ENCODE assay signal across 35 cellular contexts in genomic region chr10:5338010-5338409, GRCh38. TPM values are rescaled to one million over a fixed set of nuclear protein-coding genes. Genes with fewer than 3 reads are reported as not detected.
"Had no signal": no experiment of that assay in that cellular context is flagged by ENCODE, and none has a peak within 500 bp of the region (broad histone marks: within the 10 kb centered on the region; RNA-seq: fewer than 3 reads in every experiment).

No MANE protein-coding gene starts in this region.

- H2AFZ ChIP-seq: neural progenitor cell, parathyroid adenoma had no signal

- H3K9me3 Mint-ChIP-seq: natural killer cell had no signal

- H3K4me1 ChIP-seq: neural progenitor cell, parathyroid adenoma, psoas muscle, suprapubic skin, testis, tibial artery, transverse colon, upper lobe of right lung, uterus had no signal

- ATAC-seq: natural killer cell; psoas muscle; right cardiac atrium; sciatic nerve; stimulated activated memory B cell treated with anti-CD40 and anti-IgM and Interleukin-4, amounts not matched to agents 10 μg/mL and 1 μg/mL and 100 μg/mL, for 72 hours; stimulated activated naive CD8-positive, alpha-beta T cell treated with anti-CD3 and anti-CD28 coated beads, Interleukin-15, amount 100 ng/mL, for 72 hours; stimulated activated naive CD8-positive, alpha-beta T cell treated with anti-CD3 and anti-CD28 coated beads, Interleukin-15, Interleukin-2, amounts not matched to agents 100 U/mL and 50 U/mL, for 24 hours; upper lobe of right lung had no signal

- H3K9ac ChIP-seq: neural progenitor cell, parathyroid adenoma had no signal

- H3K27ac Mint-ChIP-seq: nephron; neural progenitor cell; progenitor cell of endocrine pancreas; stimulated activated memory B cell treated with anti-CD40 and anti-IgM and Interleukin-4, amounts not matched to agents 10 μg/mL and 1 μg/mL and 100 μg/mL, for 72 hours; stimulated activated naive CD8-positive, alpha-beta T cell treated with anti-CD3 and anti-CD28 coated beads, Interleukin-15, amount 100 ng/mL, for 72 hours; type B pancreatic cell had no signal

- H3K36me3 ChIP-seq: neural progenitor cell, ovary, spleen, suprapubic skin, tibial artery, transverse colon, upper lobe of right lung, uterus had no signal

- H3K27me3 ChIP-seq: neural progenitor cell, ovary, testis, transverse colon, upper lobe of right lung, uterus had no signal

- H3K79me2 ChIP-seq: parathyroid adenoma had no signal

- H3K4me3 ChIP-seq: neural progenitor cell, ovary, psoas muscle, skin epidermis, smooth muscle cell, spleen, suprapubic skin, testis, tibial artery, transverse colon, upper lobe of right lung, uterus had no signal

- H3K4me2 ChIP-seq: neural progenitor cell, smooth muscle cell had no signal

- H3K4me1 Mint-ChIP-seq: nephron; stimulated activated memory B cell treated with anti-CD40 and anti-IgM and Interleukin-4, amounts not matched to agents 10 μg/mL and 1 μg/mL and 100 μg/mL, for 72 hours; stimulated activated naive CD8-positive, alpha-beta T cell treated with anti-CD3 and anti-CD28 coated beads, Interleukin-15, amount 100 ng/mL, for 72 hours had no signal

- H3K27ac ChIP-seq: neural progenitor cell, ovary, parathyroid adenoma, psoas muscle, skin epidermis, spleen, suprapubic skin, testis, tibial artery, transverse colon, upper lobe of right lung, uterus had no signal

- H3K36me3 Mint-ChIP-seq: natural killer cell; neural progenitor cell; stimulated activated memory B cell treated with anti-CD40 and anti-IgM and Interleukin-4, amounts not matched to agents 10 μg/mL and 1 μg/mL and 100 μg/mL, for 72 hours; type B pancreatic cell had no signal

- H3K9me3 ChIP-seq: ovary, psoas muscle, spleen, suprapubic skin, testis, tibial artery, transverse colon, upper lobe of right lung, uterus had no signal

- DNase-seq: natural killer cell; occipital lobe; ovary; posterior cingulate gyrus; psoas muscle; right cardiac atrium; spleen; stimulated activated CD4-positive, alpha-beta T cell treated with anti-CD3 and anti-CD28 coated beads, Interleukin-12 subunit alpha, Interleukin-12 subunit beta, amount 100 ng/mL, for 4 hours; stimulated activated CD4-positive, alpha-beta T cell treated with anti-CD3 and anti-CD28 coated beads, Interleukin-1b, Interleukin-23, amount 100 ng/mL, for 48 hours; stimulated activated CD4-positive, alpha-beta T cell treated with anti-CD3 and anti-CD28 coated beads, Interleukin-4, amount 100 ng/mL, for 1 hour; stimulated activated CD4-positive, alpha-beta T cell treated with anti-CD3 and anti-CD28 coated beads, Interleukin-4, amount 100 ng/mL, for 4 hours; stimulated activated CD8-positive, alpha-beta memory T cell treated with anti-CD3 and anti-CD28 coated beads, Interleukin-4, amount 100 ng/mL, for 48 hours; stimulated activated naive CD4-positive, alpha-beta T cell; stimulated activated naive CD8-positive, alpha-beta T cell treated with anti-CD3 and anti-CD28 coated beads, Interleukin-15, amount 100 ng/mL, for 72 hours; stimulated activated naive CD8-positive, alpha-beta T cell treated with anti-CD3 and anti-CD28 coated beads, Interleukin-15, Interleukin-2, amounts not matched to agents 100 U/mL and 50 U/mL, for 24 hours; substantia nigra; testis; tibial artery; transverse colon; upper lobe of right lung; uterus had no signal

- H3K4me3 Mint-ChIP-seq: natural killer cell; nephron; neural progenitor cell; stimulated activated memory B cell treated with anti-CD40 and anti-IgM and Interleukin-4, amounts not matched to agents 10 μg/mL and 1 μg/mL and 100 μg/mL, for 72 hours; stimulated activated naive CD8-positive, alpha-beta T cell treated with anti-CD3 and anti-CD28 coated beads, Interleukin-15, amount 100 ng/mL, for 72 hours; type B pancreatic cell had no signal

RNA-seq across cellular contexts. Expression of gene UCN3, which starts 26.8 kb away (rescaled TPM):
- total RNA-seq: natural killer cell, occipital lobe, osteoblast, ovary, psoas muscle, renal cortical epithelial cell, right cardiac atrium, sciatic nerve, smooth muscle cell, spleen, suprapubic skin, testis, urinary bladder, uterus had no signal
- polyA plus RNA-seq: neural cell, ovary, psoas muscle, right cardiac atrium, smooth muscle cell, spleen, urinary bladder had no signal
